Comparison of ENCODE assay signal across 9 cellular contexts in the genomic region with DNA sequence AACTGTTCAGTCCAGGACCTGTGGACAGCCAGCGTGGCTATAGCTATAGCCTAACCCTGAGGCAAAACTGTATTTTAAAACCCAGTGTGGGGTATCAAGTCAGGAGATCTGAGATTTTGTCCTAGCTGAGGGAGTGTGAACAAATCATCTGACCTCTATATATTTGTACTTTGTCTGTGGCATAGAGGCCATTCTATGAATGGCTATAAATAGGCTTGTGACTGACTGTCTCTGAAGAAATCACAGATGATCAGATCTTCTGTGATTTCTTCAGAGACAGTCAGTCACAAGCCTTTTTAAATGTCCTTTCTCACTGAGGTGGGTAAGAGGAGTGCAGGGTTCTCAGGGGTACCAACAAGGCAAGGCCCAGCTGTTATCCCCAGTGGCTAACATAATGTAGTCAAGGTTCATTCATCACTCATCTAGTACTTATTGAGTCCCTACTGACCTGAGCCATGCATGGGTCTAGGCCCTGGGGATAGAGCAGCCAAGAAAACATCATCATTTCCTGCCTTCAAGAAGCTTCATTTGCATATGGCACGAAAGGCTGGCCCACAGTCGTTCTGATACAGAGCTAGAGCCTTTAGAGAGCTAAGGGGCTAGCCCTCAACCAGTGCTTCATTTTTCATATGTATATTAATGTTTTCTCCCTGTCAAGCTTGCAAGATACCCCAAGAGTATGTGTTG. TPM values are rescaled to one million over a fixed set of nuclear protein-coding genes. Genes with fewer than 3 reads are reported as not detected.
DNase-seq lines count a peak whose midpoint lies in the region; ATAC-seq and TF ChIP-seq lines count a peak whose summit lies in the region.
"Had no signal": no experiment of that assay in that cellular context is flagged by ENCODE, and none has a peak within 500 bp of the region (broad histone marks: within the 10 kb centered on the region; RNA-seq: fewer than 3 reads in every experiment).

No MANE protein-coding gene starts in this region.

- no peaks in the 10 kb centered on the region for H3K79me2 ChIP-seq in OCI-LY7 (ENCODE audit: insufficient read depth, low read depth, low read length)

- no TSS peak for BruUV-seq in OCI-LY7 (replicated peaks; lab: Mats Ljungman, UMichigan)

- CTCF ChIA-PET in OCI-LY7 (lab: Charles Lee; ENCODE audit: unreplicated experiment), result no interaction called here

- H3K36me3 ChIP-seq in OCI-LY7 (ENCODE audit: insufficient read depth, low read length) (no peaks in the 10 kb centered on the region), prostate gland (no peaks in the 10 kb centered on the region)

- POLR2A ChIA-PET in OCI-LY7 (lab: Charles Lee), result interaction anchor here (1.0 to 1.4 kb wide), 2 partner anchors 45 to 251 kb away, joined by 3 to 5 read pairs; no protein-coding TSS in a partner anchor

- DNase-seq in GM12864 (ENCODE audit: low read depth) (peak; percentile 8), OCI-LY7 (ENCODE audit: low spot score) (peak; percentile 8), HPDE6-E6E7 (ENCODE audit: extremely low spot score) (no peak), prostate gland (ENCODE audit: low spot score) (no peak), NCI-H345 treated with DMSO at 0.1 percent for 48 hours (lab: John Stamatoyannopoulos, UW; ENCODE audit: unreplicated experiment) (no peak), SKM-1 treated with dmso at 0.1 percent for 144 hours (lab: John Stamatoyannopoulos, UW; ENCODE audit: unreplicated experiment) (no peak)

- H3K9me2 ChIP-seq in OCI-LY7 (ENCODE audit: insufficient read depth, low read length), result no peaks in the 10 kb centered on the region

- intact Hi-C loops in OCI-LY7 (cut with micrococcal nuclease; ENCODE audit: unreplicated experiment), result no loop called here
- intact Hi-C loops in prostate gland (cut with DNase I), result no loop called here

- TF ChIP-seq CTCF in GM12864 (IDR thresholded peaks at IDR 0.05; ENCODE audit: low read depth, low read length, missing control alignments) (no peak), OCI-LY7 (conservative IDR thresholded peaks at IDR 0.05; ENCODE audit: low read length) (no peak), prostate gland (IDR thresholded peaks at IDR 0.05) (no peak)

- ATAC-seq in GM19395 (IDR thresholded peaks at IDR 0.05; ENCODE audit: unreplicated experiment), result peak; percentile 93
- peak; percentile 83 for ATAC-seq in HG02973 (IDR thresholded peaks at IDR 0.05; ENCODE audit: unreplicated experiment)

- H2AFZ ChIP-seq in OCI-LY7 (ENCODE audit: low read length), result no peak overlapping the region
- H2AFZ ChIP-seq: PC-9 had no signal

- H3K27me3 ChIP-seq in prostate gland (replicated peaks; ENCODE audit: insufficient read depth), result no peaks in the 10 kb centered on the region

- no peak overlapping the region for H3K4me3 ChIP-seq in GM12864 (ENCODE audit: low read depth, low read length)
- no peak overlapping the region for H3K4me3 ChIP-seq in OCI-LY7 (ENCODE audit: low read depth, low read length, poor library complexity, severe bottlenecking)
- no peak overlapping the region for H3K4me3 ChIP-seq in prostate gland
- H3K4me3 ChIP-seq: PC-9 had no signal

- no peaks in the 10 kb centered on the region for H4K20me1 ChIP-seq in OCI-LY7 (ENCODE audit: insufficient read depth, low read length)

- no peaks in the 10 kb centered on the region for H3K9me3 ChIP-seq in OCI-LY7 (ENCODE audit: low read length)
- no peaks in the 10 kb centered on the region for H3K9me3 ChIP-seq in prostate gland

- H3K27ac ChIP-seq in OCI-LY7 (ENCODE audit: low read depth, low read length, poor library complexity, severe bottlenecking) (no peak overlapping the region), prostate gland (no peak overlapping the region)

- 92% methylated on average over 3 of the region's 3 CpGs for WGBS in prostate gland

- no peak for TF ChIP-seq POLR2A in prostate gland (IDR thresholded peaks at IDR 0.05)

- no peak overlapping the region for H3K4me2 ChIP-seq in OCI-LY7 (ENCODE audit: low read length)

- no peaks in the 10 kb centered on the region for H3K4me1 ChIP-seq in OCI-LY7 (ENCODE audit: insufficient read depth, low read length, poor library complexity, severe bottlenecking)
- H3K4me1 ChIP-seq in prostate gland (replicated peaks), result no peaks in the 10 kb centered on the region

RNA-seq across cellular contexts. Expression of gene TIPARP, which starts 53.3 kb away (rescaled TPM):
- total RNA-seq in OCI-LY7 (2014; rRNA removed; shearing (Covaris generic)), result 9.7 and 10.0 TPM in 2 replicates
- total RNA-seq in OCI-LY7 (2022) (13.4 and 14.8 TPM in 2 replicates), prostate gland (10 to 100 TPM; 31.9 to 52.0 TPM)

Comparison
In these comparisons a context has a peak if more than half of its experiments do, and no peak if none do; other contexts are left out.
1. DNase-seq: peak in GM12864 (single experiment) and OCI-LY7 (single experiment); none in HPDE6-E6E7 (single experiment), prostate gland (single experiment), NCI-H345 treated with DMSO at 0.1 percent for 48 hours (single experiment) and SKM-1 treated with dmso at 0.1 percent for 144 hours (single experiment).